11 cellular contexts compared by ENCODE assay signal in the genomic region with DNA sequence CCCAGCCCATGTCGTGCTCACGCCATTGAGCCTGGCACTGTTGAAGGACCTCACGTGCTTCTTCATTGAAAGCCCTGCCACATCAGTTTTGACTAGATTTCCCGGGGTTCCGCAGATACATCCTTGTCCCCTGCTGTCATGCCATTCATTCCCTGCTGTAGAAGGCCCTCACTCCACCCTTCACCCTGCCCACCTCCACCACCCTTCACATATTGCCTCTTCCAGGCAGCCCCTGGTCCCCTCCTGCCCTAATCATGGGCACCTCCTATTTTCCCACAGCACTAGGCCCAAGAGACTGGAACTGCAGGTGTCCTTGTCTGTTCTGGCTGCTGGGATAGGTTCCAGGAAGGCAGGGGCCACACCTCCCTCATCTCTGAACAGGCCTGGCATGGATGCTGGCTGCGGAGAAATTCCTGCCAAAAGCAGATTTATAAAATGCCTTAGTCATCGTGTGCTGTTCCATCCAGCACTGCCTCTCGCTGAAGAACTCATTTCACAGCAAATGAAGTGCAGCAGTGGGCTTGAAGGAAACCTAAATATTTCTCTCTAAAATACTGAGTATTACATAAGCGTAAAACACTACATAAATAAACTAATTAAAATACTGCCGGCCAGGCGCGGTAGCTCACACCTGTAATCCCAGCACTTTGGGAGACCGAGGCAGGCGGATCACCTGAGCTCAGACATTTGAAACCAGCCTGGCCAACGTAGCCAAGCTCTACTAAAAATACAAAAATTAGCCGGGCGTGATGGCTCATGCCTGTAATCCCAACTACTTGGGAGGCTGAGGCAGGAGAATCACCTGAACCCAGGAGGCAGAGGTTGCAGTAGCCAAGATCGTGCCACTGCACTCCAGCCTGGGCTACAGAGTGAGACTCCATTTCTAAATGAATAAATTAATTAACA. TPM values are rescaled to one million over a fixed set of nuclear protein-coding genes. Genes with fewer than 3 reads are reported as not detected.
DNase-seq lines count a peak whose midpoint lies in the region; ATAC-seq and TF ChIP-seq lines count a peak whose summit lies in the region.
"Had no signal": no experiment of that assay in that cellular context is flagged by ENCODE, and none has a peak within 500 bp of the region (broad histone marks: within the 10 kb centered on the region; RNA-seq: fewer than 3 reads in every experiment).

No MANE protein-coding gene starts in this region.

- intact Hi-C loops in prostate gland (cut with DNase I): loop anchor here (5.0 kb wide), 1 partner anchor 37 kb away; the partner anchor contains the start of genes EIF4E2 and TIGD1

- no peaks in the 10 kb centered on the region for H3K9me3 Mint-ChIP-seq in endothelial cell (ENCODE audit: unreplicated experiment)

- no peak overlapping the region for H3K4me3 ChIP-seq in RWPE2 (ENCODE audit: severe bottlenecking)
- no peak overlapping the region for H3K4me3 ChIP-seq in fibroblast of mammary gland (ENCODE audit: control insufficient read depth, low read depth, low read length)
- H3K4me3 ChIP-seq in prostate gland: no peak overlapping the region
- H3K4me3 ChIP-seq: ovary had no signal

- peaks cover 9% of the 10 kb centered on the region for H3K36me3 Mint-ChIP-seq in endothelial cell (ENCODE audit: low read depth, unreplicated experiment)

- H3K4me3 Mint-ChIP-seq in endothelial cell (ENCODE audit: unreplicated experiment): no peak overlapping the region

- TF ChIP-seq CTCF in RWPE2 (IDR thresholded peaks at IDR 0.05; ENCODE audit: poor library complexity, severe bottlenecking) (no peak), fibroblast of mammary gland (conservative IDR thresholded peaks at IDR 0.05; ENCODE audit: control insufficient read depth, insufficient read depth, low read depth, low read length) (no peak), prostate gland (IDR thresholded peaks at IDR 0.05) (no peak), endothelial cell (IDR thresholded peaks at IDR 0.05; ENCODE audit: unreplicated experiment) (no peak)

- H3K4me1 ChIP-seq in RWPE2 (ENCODE audit: insufficient read depth, poor library complexity, severe bottlenecking): peaks cover 31% of the 10 kb centered on the region
- no peaks in the 10 kb centered on the region for H3K4me1 ChIP-seq in prostate gland (replicated peaks)

- H3K27me3 Mint-ChIP-seq in endothelial cell (ENCODE audit: unreplicated experiment): peaks cover 6% of the 10 kb centered on the region

- no peak overlapping the region for H3K27ac Mint-ChIP-seq in endothelial cell (ENCODE audit: unreplicated experiment)

- peak; percentile 59 for DNase-seq in EL
- no peak for DNase-seq in RWPE2 (ENCODE audit: low spot score)
- DNase-seq in fibroblast of mammary gland (ENCODE audit: low read depth): peak; percentile 81
- peak; percentile 93 for DNase-seq in prostate gland (ENCODE audit: low spot score)
- DNase-seq in putamen (ENCODE audit: low spot score): no peak
- DNase-seq in activated effector memory CD4-positive, alpha-beta T cell treated with Interleukin-2 at 50 U/mL for 16 hours: no peak
- DNase-seq in endothelial cell (ENCODE audit: low spot score): no peak
- DNase-seq: activated CD4-positive, CD25-positive, alpha-beta regulatory T cell treated with anti-CD3 and anti-CD28 coated beads, Interleukin-2, amount 50 U/mL, for 72 hours; NCI-H146 had no signal

- 37% methylated on average over 18 of the region's 18 CpGs for WGBS in prostate gland

- H3K9me3 ChIP-seq in RWPE2 (ENCODE audit: severe bottlenecking) (no peaks in the 10 kb centered on the region), prostate gland (no peaks in the 10 kb centered on the region)
- H3K9me3 ChIP-seq: ovary had no signal

- H3K4me1 Mint-ChIP-seq in endothelial cell (ENCODE audit: unreplicated experiment): peaks cover 22% of the 10 kb centered on the region

- no peak for TF ChIP-seq POLR2A in prostate gland (IDR thresholded peaks at IDR 0.05)

- no peaks in the 10 kb centered on the region for H3K36me3 ChIP-seq in RWPE2 (ENCODE audit: low read depth)
- H3K36me3 ChIP-seq in prostate gland: no peaks in the 10 kb centered on the region
- H3K36me3 ChIP-seq: ovary had no signal

- H3K27me3 ChIP-seq in RWPE2 (ENCODE audit: insufficient read depth, poor library complexity, severe bottlenecking): no peaks in the 10 kb centered on the region
- H3K27me3 ChIP-seq in prostate gland (replicated peaks; ENCODE audit: insufficient read depth): no peaks in the 10 kb centered on the region
- H3K27me3 ChIP-seq: ovary had no signal

- ATAC-seq in RWPE2 (ENCODE audit: low read depth) (peak; percentile 81), HG03039 (IDR thresholded peaks at IDR 0.05; ENCODE audit: unreplicated experiment) (no peak)

- H3K27ac ChIP-seq in RWPE2 (ENCODE audit: poor library complexity, severe bottlenecking) (peak overlapping the region; percentile 54), prostate gland (peak overlapping the region; percentile 43 to 57)
- H3K27ac ChIP-seq: ovary had no signal

RNA-seq across cellular contexts. Expression of gene EIF4E2, which starts 38.4 kb away (rescaled TPM):
- total RNA-seq in prostate gland (10 to 100 TPM; 39.2 to 40.6 TPM), endothelial cell (ENCODE audit: unreplicated experiment) (94.8 TPM)

RNA-seq across cellular contexts. Expression of gene TIGD1, which starts 38.6 kb away (rescaled TPM):
- total RNA-seq in prostate gland (1 to 10 TPM; 2.6 to 4.9 TPM), endothelial cell (ENCODE audit: unreplicated experiment) (3.7 TPM)

RNA-seq across cellular contexts. Expression of gene EFHD1, which starts 44.5 kb away (rescaled TPM):
- total RNA-seq in prostate gland (10 to 100 TPM; 25.9 to 33.1 TPM), endothelial cell (ENCODE audit: unreplicated experiment) (1.6 TPM)

RNA-seq across cellular contexts. Expression of gene CHRNG, which starts 49.4 kb away (rescaled TPM):
- total RNA-seq in prostate gland (not detected), endothelial cell (ENCODE audit: unreplicated experiment) (not detected)
- total RNA-seq: ovary had no signal

Comparison
In these comparisons a context has a peak if more than half of its experiments do, and no peak if none do; other contexts are left out.
1. DNase-seq: peak in EL (single experiment), fibroblast of mammary gland (single experiment) and prostate gland (single experiment); none in RWPE2 (single experiment), putamen (single experiment), activated effector memory CD4-positive, alpha-beta T cell treated with Interleukin-2 at 50 U/mL for 16 hours (single experiment) and endothelial cell (single experiment).
2. RNA of gene EFHD1, which starts 44.5 kb away (total RNA-seq): 25.9 to 33.1 TPM in prostate gland; 1.6 TPM in endothelial cell (single experiment); every median in the first group is over 10 times any median in the second.